Comparison of ENCODE assay signal across 18 cellular contexts in genomic region chr16:55991843-55992242, GRCh38.
"Had no signal": no experiment of that assay in that cellular context is flagged by ENCODE, and none has a peak within 500 bp of the region (broad histone marks: within the 10 kb centered on the region; RNA-seq: fewer than 3 reads in every experiment).

No MANE protein-coding gene starts in this region.

- H3K27ac ChIP-seq: KMS-11, RWPE1, SK-N-MC had no signal

- DNase-seq: IMR-90, Kasumi-1, MM.1S, NCI-H1092 treated with DMSO at 0.1 percent for 48 hours, NCI-H1436, NCI-H187, NCI-H2029, NCI-H2081 treated with DMSO at 0.1 percent for 48 hours, NCI-H2171, NCI-H345, NCI-H446 treated with DMSO at 0.1 percent for 48 hours, NCI-H510A treated with DMSO at 0.1 percent for 48 hours, NCI-H526, PC-3, SHP77 had no signal

- H3K4me3 ChIP-seq: SK-N-MC had no signal
